ENCODE assay signal across 25 cellular contexts in genomic region chr1:193574925-193575324, GRCh38.
"Had no signal": no experiment of that assay in that cellular context is flagged by ENCODE, and none has a peak within 500 bp of the region (broad histone marks: within the 10 kb centered on the region; RNA-seq: fewer than 3 reads in every experiment).

No MANE protein-coding gene starts in this region.

- H3K27me3 ChIP-seq: colonic mucosa, esophagus muscularis mucosa, esophagus squamous epithelium, gastrocnemius medialis, gastroesophageal sphincter, heart left ventricle, heart right ventricle had no signal

- ATAC-seq: effector memory CD8-positive, alpha-beta T cell; esophagus mucosa; foreskin keratinocyte; gastrocnemius medialis; gastroesophageal sphincter; heart left ventricle; heart right ventricle had no signal

- FAIRE-seq: endothelial cell of umbilical vein had no signal

- H3K4me3 ChIP-seq: colonic mucosa, coronary artery, dorsolateral prefrontal cortex, esophagus muscularis mucosa, esophagus squamous epithelium, gastrocnemius medialis, gastroesophageal sphincter, heart left ventricle, heart right ventricle had no signal

- H3K9me3 ChIP-seq: colonic mucosa, esophagus squamous epithelium, gastrocnemius medialis had no signal

- H3K4me1 ChIP-seq: colonic mucosa, esophagus muscularis mucosa, esophagus squamous epithelium, foreskin keratinocyte, gastrocnemius medialis, gastroesophageal sphincter, heart right ventricle had no signal

- DNase-seq: colonic mucosa; cortex of kidney; dermis blood vessel endothelial cell; dorsolateral prefrontal cortex; effector CD4-positive, alpha-beta T cell; effector CD8-positive, alpha-beta T cell; effector memory CD4-positive, alpha-beta T cell; effector memory CD8-positive, alpha-beta T cell; endodermal cell; erythroblast; esophagus squamous epithelium; foreskin fibroblast; foreskin keratinocyte; foreskin melanocyte; gastrocnemius medialis; glutamatergic neuron; head of caudate nucleus; heart left ventricle; heart right ventricle had no signal

- H3K27ac ChIP-seq: colonic mucosa, coronary artery, dorsolateral prefrontal cortex, epithelial cell of prostate, esophagus muscularis mucosa, esophagus squamous epithelium, foreskin keratinocyte, gastrocnemius medialis, gastroesophageal sphincter, heart left ventricle, heart right ventricle had no signal

- H3K36me3 ChIP-seq: colonic mucosa, esophagus muscularis mucosa, esophagus squamous epithelium, gastrocnemius medialis, gastroesophageal sphincter, heart left ventricle, heart right ventricle had no signal
